12 cellular contexts compared by ENCODE assay signal in genomic region chr1:207941664-207942063, GRCh38. TPM values are rescaled to one million over a fixed set of nuclear protein-coding genes. Genes with fewer than 3 reads are reported as not detected.
A peak's percentile ranks its signal among the peaks of the same experiment; 100 is the strongest.
DNase-seq lines count a peak whose midpoint lies in the region; ATAC-seq, FAIRE-seq and TF ChIP-seq lines count a peak whose summit lies in the region.
"Had no signal": no experiment of that assay in that cellular context is flagged by ENCODE, and none has a peak within 500 bp of the region (broad histone marks: within the 10 kb centered on the region; RNA-seq: fewer than 3 reads in every experiment).

No MANE protein-coding gene starts in this region.

- H3K27me3 ChIP-seq in pancreas: no peaks in the 10 kb centered on the region

- TF ChIP-seq CTCF in pancreas (IDR thresholded peaks at IDR 0.05): no peak

- FAIRE-seq in TTC549 (lab: Jason Lieb, UNC) (peak; percentile 75), pancreas (lab: Jason Lieb, UNC) (peak; percentile 34)

- H3K4me1 ChIP-seq in pancreas: no peaks in the 10 kb centered on the region

- H3K27ac ChIP-seq in pancreas: peak overlapping the region in 2 of 4 donors; percentile 25 to 56

- peak; percentile 46 to 72 (median 58) for ATAC-seq in pancreas
- no peak for ATAC-seq in HG03521 (IDR thresholded peaks at IDR 0.05; ENCODE audit: unreplicated experiment)

- intact Hi-C loops in pancreas (cut with DNase I): no loop called here

- H3K36me3 ChIP-seq in pancreas: no peaks in the 10 kb centered on the region

- WGBS in pancreas, 2 donors: 29 to 38% methylated on average over 7 of the region's 7 CpGs

- H3K9me3 ChIP-seq in pancreas: no peaks in the 10 kb centered on the region

- DNase-seq in AG20443 (ENCODE audit: low spot score) (peak; percentile 75), fibroblast of the conjunctiva (ENCODE audit: low read depth) (peak; percentile 56), pancreas (peak in 4 of 6 donors; percentile 27 to 46 (median 40)), foreskin melanocyte (no peak), DMS153 treated with DMSO at 0.1 percent for 48 hours (lab: John Stamatoyannopoulos, UW; ENCODE audit: unreplicated experiment) (no peak)
- no peak for DNase-seq in activated CD8-positive, alpha-beta memory T cell treated with anti-CD3 and anti-CD28 coated beads, Interleukin-2, amount 50 U/mL, for 4 hours
- DNase-seq: activated naive CD8-positive, alpha-beta T cell treated with anti-CD3 and anti-CD28 coated beads, Interleukin-2, amount 10 ng/mL, durations not matched to agents 7 days and 5 days; CD4-positive, CD25-positive, alpha-beta regulatory T cell; islet precursor cell; NCI-H1694 had no signal

- no peak overlapping the region for H3K4me3 ChIP-seq in pancreas

RNA-seq across cellular contexts. Expression of gene CD34, which starts 30.7 kb away (rescaled TPM):
- total RNA-seq in pancreas: 10 to 100 TPM in 1 of 6 donors, 1 to 10 TPM in 5; 5.2 to 11.9 (median 8.1) TPM
- 10 to 100 TPM in 1 of 2 donors, 1 to 10 TPM in 1; 5.9 to 11.6 TPM for polyA plus RNA-seq in pancreas
- total RNA-seq: activated naive CD8-positive, alpha-beta T cell treated with anti-CD3 and anti-CD28 coated beads, Interleukin-2, amount 10 ng/mL, durations not matched to agents 7 days and 5 days had no signal

Comparison
In these comparisons a context has a peak if more than half of its experiments do, and no peak if none do; other contexts are left out.
1. DNase-seq: peak in AG20443 (single experiment), fibroblast of the conjunctiva (single experiment) and pancreas (4 of 6); none in foreskin melanocyte (single experiment), activated CD8-positive, alpha-beta memory T cell treated with anti-CD3 and anti-CD28 coated beads, Interleukin-2, amount 50 U/mL, for 4 hours (single experiment) and DMS153 treated with DMSO at 0.1 percent for 48 hours (single experiment).